ENCODE assay signal across 8 cellular contexts in genomic region chr5:14268738-14269137, GRCh38.
DNase-seq lines count a peak whose midpoint lies in the region; ATAC-seq and TF ChIP-seq lines count a peak whose summit lies in the region.
"Had no signal": no experiment of that assay in that cellular context is flagged by ENCODE, and none has a peak within 500 bp of the region (broad histone marks: within the 10 kb centered on the region; RNA-seq: fewer than 3 reads in every experiment).

No MANE protein-coding gene starts in this region.

- H3K27me3 ChIP-seq in breast epithelium (no peaks in the 10 kb centered on the region), iPS DF 6.9 (ENCODE audit: control insufficient read depth, insufficient read depth, low read length) (no peaks in the 10 kb centered on the region), thoracic aorta (replicated peaks; ENCODE audit: insufficient read depth) (no peaks in the 10 kb centered on the region)
- H3K27me3 ChIP-seq in CD4-positive, alpha-beta memory T cell (ENCODE audit: insufficient read depth, low read length), result no peaks in the 10 kb centered on the region

- H3K4me3 ChIP-seq in breast epithelium (no peak overlapping the region), iPS DF 6.9 (ENCODE audit: low read length) (no peak overlapping the region), thoracic aorta (peak overlapping the region; percentile 5)
- H3K4me3 ChIP-seq in CD4-positive, alpha-beta memory T cell (ENCODE audit: low read length in 2 of 2), result no peak overlapping the region

- H3K4me1 ChIP-seq in breast epithelium (peaks cover 0 to 11% of the 10 kb centered on the region in 2 donors), iPS DF 6.9 (ENCODE audit: control insufficient read depth, insufficient read depth, low read length) (peaks cover 14% of the 10 kb centered on the region), thoracic aorta (ENCODE audit: control insufficient read depth in 1 of 2, low read depth in 2 of 2) (peaks cover 42 to 80% of the 10 kb centered on the region in 2 donors)
- H3K4me1 ChIP-seq in CD4-positive, alpha-beta memory T cell (ENCODE audit: insufficient read depth, low read length), result peaks cover 7% of the 10 kb centered on the region

- TF ChIP-seq CTCF in breast epithelium (IDR thresholded peaks at IDR 0.05), result no peak
- no peak for TF ChIP-seq CTCF in thoracic aorta (IDR thresholded peaks at IDR 0.05)

- H3K36me3 Mint-ChIP-seq in CD4-positive, alpha-beta memory T cell, result no peaks in the 10 kb centered on the region

- no CpG with 5 or more reads among the region's 5 CpGs for WGBS in iPS DF 6.9 (ENCODE audit: insufficient coverage, insufficient read length)

- no peak overlapping the region for H3K27ac Mint-ChIP-seq in CD4-positive, alpha-beta memory T cell
- H3K27ac Mint-ChIP-seq: activated CD8-positive, alpha-beta T cell treated with anti-CD3 and anti-CD28 coated beads for 36 hours had no signal

- ATAC-seq in thoracic aorta (ENCODE audit: insufficient number of reproducible peaks, low FRiP score, low read depth) (no peak), HG02885 (IDR thresholded peaks at IDR 0.05; ENCODE audit: poor library complexity, unreplicated experiment) (no peak)
- ATAC-seq: activated CD8-positive, alpha-beta T cell treated with anti-CD3 and anti-CD28 coated beads for 36 hours had no signal

- intact Hi-C loops in breast epithelium (cut with DNase I; ENCODE audit: low total_unique reads), result no loop called here
- intact Hi-C loops in CD4-positive, alpha-beta memory T cell (cut with micrococcal nuclease), result no loop called here

- no peaks in the 10 kb centered on the region for H3K9me3 ChIP-seq in breast epithelium
- no peaks in the 10 kb centered on the region for H3K9me3 ChIP-seq in iPS DF 6.9 (ENCODE audit: control insufficient read depth, insufficient read depth, low read length)
- H3K9me3 ChIP-seq in thoracic aorta, result no peaks in the 10 kb centered on the region
- H3K9me3 ChIP-seq in CD4-positive, alpha-beta memory T cell (ENCODE audit: control insufficient read depth in 1 of 2, low read length in 2 of 2), result no peaks in the 10 kb centered on the region

- CTCF ChIA-PET in CD4-positive, alpha-beta memory T cell (lab: Charles Lee; ENCODE audit: partially characterized antibody), result no interaction called here

- TF ChIP-seq POLR2A in breast epithelium (IDR thresholded peaks at IDR 0.05), result no peak

- H3K27me3 Mint-ChIP-seq in CD4-positive, alpha-beta memory T cell, result peaks cover 8 to 28% of the 10 kb centered on the region in 2 donors

- H3K36me3 ChIP-seq in breast epithelium (no peaks in the 10 kb centered on the region), iPS DF 6.9 (ENCODE audit: control insufficient read depth, insufficient read depth, low read length) (no peaks in the 10 kb centered on the region), thoracic aorta (no peaks in the 10 kb centered on the region)
- no peaks in the 10 kb centered on the region for H3K36me3 ChIP-seq in CD4-positive, alpha-beta memory T cell (ENCODE audit: insufficient read depth, low read length)

- POLR2A ChIA-PET in CD4-positive, alpha-beta memory T cell (lab: Charles Lee; ENCODE audit: partially characterized antibody), result no interaction called here

- no peaks in the 10 kb centered on the region for H3K9me3 Mint-ChIP-seq in CD4-positive, alpha-beta memory T cell
- H3K9me3 Mint-ChIP-seq: activated CD8-positive, alpha-beta T cell treated with anti-CD3 and anti-CD28 coated beads for 36 hours had no signal

- H3K4me1 Mint-ChIP-seq in CD4-positive, alpha-beta memory T cell, result peaks cover 1 to 11% (median 7%) of the 10 kb centered on the region in 4 donors

- no peak overlapping the region for H3K4me3 Mint-ChIP-seq in CD4-positive, alpha-beta memory T cell
- H3K4me3 Mint-ChIP-seq: activated CD8-positive, alpha-beta T cell treated with anti-CD3 and anti-CD28 coated beads for 36 hours had no signal

- DNase-seq in NCI-H2107 (lab: John Stamatoyannopoulos, UW) (peak; percentile 35), breast epithelium (ENCODE audit: low spot score in 2 of 2) (no peak), iPS DF 6.9 (ENCODE audit: low read depth, low spot score) (no peak), thoracic aorta (ENCODE audit: low spot score) (no peak), germinal center (ENCODE audit: low spot score) (no peak)
- DNase-seq in CD4-positive, alpha-beta memory T cell, result no peak
- DNase-seq: activated CD8-positive, alpha-beta T cell treated with anti-CD3 and anti-CD28 coated beads for 36 hours had no signal

- peak overlapping the region; percentile 50 to 52 for H3K27ac ChIP-seq in breast epithelium
- peak overlapping the region; percentile 22 for H3K27ac ChIP-seq in iPS DF 6.9 (ENCODE audit: low read length)
- H3K27ac ChIP-seq in thoracic aorta, result peak overlapping the region; percentile 66 to 68
- no peak overlapping the region for H3K27ac ChIP-seq in CD4-positive, alpha-beta memory T cell (ENCODE audit: low read depth, low read length)
